ENCODE assay signal across 33 cellular contexts in genomic region chr2:154394600-154394999, GRCh38.
"Had no signal": no experiment of that assay in that cellular context is flagged by ENCODE, and none has a peak within 500 bp of the region (broad histone marks: within the 10 kb centered on the region; RNA-seq: fewer than 3 reads in every experiment).

No MANE protein-coding gene starts in this region.

- H3K9me3 ChIP-seq: adrenal gland, ascending aorta, breast epithelium had no signal

- DNase-seq: activated effector memory CD4-positive, alpha-beta T cell treated with anti-CD3 and anti-CD28 coated beads, Interleukin-2, amount 50 U/mL, for 16 hours; activated effector memory CD4-positive, alpha-beta T cell treated with Interleukin-2 at 50 U/mL for 16 hours; activated gamma-delta T cell; activated gamma-delta T cell treated with Interleukin-2 at 50 U/mL for 16 hours; activated naive CD4-positive, alpha-beta T cell; activated naive CD4-positive, alpha-beta T cell treated with anti-CD3 and anti-CD28 coated beads for 36 hours; activated naive CD4-positive, alpha-beta T cell treated with anti-CD3 and anti-CD28 coated beads, Interleukin-2, amount 10 ng/mL, durations not matched to agents 7 days and 5 days; activated naive CD4-positive, alpha-beta T cell treated with anti-CD3 and anti-CD28 coated beads, Interleukin-2, amount 50 U/mL, for 16 hours; activated naive CD4-positive, alpha-beta T cell treated with Interleukin-2 at 50 U/mL for 16 hours; activated naive CD8-positive, alpha-beta T cell treated with anti-CD3 and anti-CD28 coated beads for 36 hours; activated naive CD8-positive, alpha-beta T cell treated with anti-CD3 and anti-CD28 coated beads, Interleukin-2, amount 10 ng/mL, durations not matched to agents 7 days and 5 days; activated naive CD8-positive, alpha-beta T cell treated with anti-CD3 and anti-CD28 coated beads, Interleukin-2, amount 50 U/mL, for 24 hours; activated T-cell treated with anti-CD3 and anti-CD28 coated beads, Interleukin-2, amount 50 U/mL, for 24 hours; activated T-cell treated with anti-CD3 and anti-CD28 coated beads, Interleukin-2, amount 50 U/mL, for 4 hours; activated T-cell treated with anti-CD3 and anti-CD28 coated beads, Interleukin-2, amount 50 U/mL, for 48 hours; activated T-cell treated with anti-CD3 and anti-CD28 coated beads, Interleukin-2, amount 50 U/mL, for 72 hours; adrenal gland; amniotic stem cell; amygdala; anterior cingulate cortex; aorta; body of pancreas; brain microvascular endothelial cell; caudate nucleus; central memory CD4-positive, alpha-beta T cell; cerebellar nuclear complex had no signal

- FAIRE-seq: astrocyte, bronchial epithelial cell had no signal

- H3K4me3 ChIP-seq: adrenal gland, ascending aorta, body of pancreas, breast epithelium, cardiac muscle cell had no signal

- H3K27ac ChIP-seq: adrenal gland, ascending aorta, body of pancreas, brain microvascular endothelial cell, breast epithelium, cardiac muscle cell had no signal

- H3K4me1 ChIP-seq: adrenal gland, ascending aorta, body of pancreas, breast epithelium had no signal

- ATAC-seq: activated naive CD4-positive, alpha-beta T cell treated with anti-CD3 and anti-CD28 coated beads, Interleukin-2, amount 50 U/mL, for 72 hours; activated naive CD8-positive, alpha-beta T cell treated with anti-CD3 and anti-CD28 coated beads, Interleukin-2, amount 50 U/mL, for 24 hours; activated T-cell treated with anti-CD3 and anti-CD28 coated beads, Interleukin-2, amount 50 U/mL, for 4 hours; activated T-cell treated with anti-CD3 and anti-CD28 coated beads, Interleukin-2, amount 50 U/mL, for 72 hours; activated T-helper 17 cell treated with anti-CD3 and anti-CD28 coated beads, Interleukin-2, amount 50 U/mL, for 72 hours; body of pancreas had no signal

- H3K27me3 ChIP-seq: adrenal gland, ascending aorta, body of pancreas, brain microvascular endothelial cell, breast epithelium, cardiac muscle cell had no signal

- H3K36me3 ChIP-seq: adrenal gland, ascending aorta, brain microvascular endothelial cell, breast epithelium, cardiac muscle cell had no signal
